In genomic region chr1:110345480-110345879, GRCh38 we compare ENCODE assay signal across 16 cellular contexts. TPM values are rescaled to one million over a fixed set of nuclear protein-coding genes. Genes with fewer than 3 reads are reported as not detected.
DNase-seq lines count a peak whose midpoint lies in the region; ATAC-seq and TF ChIP-seq lines count a peak whose summit lies in the region.
"Had no signal": no experiment of that assay in that cellular context is flagged by ENCODE, and none has a peak within 500 bp of the region (broad histone marks: within the 10 kb centered on the region; RNA-seq: fewer than 3 reads in every experiment).

No MANE protein-coding gene starts in this region.

- TF ChIP-seq CTCF in HEK293 (tag by site-specific recombination; IDR thresholded peaks at IDR 0.05) (no peak), natural killer cell (IDR thresholded peaks at IDR 0.05) (no peak)

- H3K4me3 ChIP-seq in HEK293 (ENCODE audit: low read depth, low read length), result no peak overlapping the region
- H3K4me3 ChIP-seq: pancreas, thoracic aorta had no signal

- no peak overlapping the region for H3K4me3 Mint-ChIP-seq in T-helper 1 cell treated with Interleukin-12 subunit alpha and Interleukin-12 subunit beta and Interleukin-4 antibody, amounts not matched to agents 30 μg/mL and 1 μg/mL, for 36 hours
- H3K4me3 Mint-ChIP-seq in activated naive CD8-positive, alpha-beta T cell, result peak overlapping the region; percentile 48
- H3K4me3 Mint-ChIP-seq in natural killer cell, result peak overlapping the region; percentile 21

- H3K9me3 Mint-ChIP-seq in T-helper 1 cell treated with Interleukin-12 subunit alpha and Interleukin-12 subunit beta and Interleukin-4 antibody, amounts not matched to agents 30 μg/mL and 1 μg/mL, for 36 hours, result no peaks in the 10 kb centered on the region
- no peaks in the 10 kb centered on the region for H3K9me3 Mint-ChIP-seq in activated naive CD8-positive, alpha-beta T cell (ENCODE audit: low read depth)
- H3K9me3 Mint-ChIP-seq in natural killer cell, result no peaks in the 10 kb centered on the region

- H3K27ac Mint-ChIP-seq in T-helper 1 cell treated with Interleukin-12 subunit alpha and Interleukin-12 subunit beta and Interleukin-4 antibody, amounts not matched to agents 30 μg/mL and 1 μg/mL, for 36 hours, result peak overlapping the region; percentile 16
- no peak overlapping the region for H3K27ac Mint-ChIP-seq in activated naive CD8-positive, alpha-beta T cell
- H3K27ac Mint-ChIP-seq in natural killer cell, result peak overlapping the region; percentile 63 to 74

- ATAC-seq in natural killer cell, result peak in 2 of 3 donors; percentile 35 to 52
- no peak for ATAC-seq in GM19324 (IDR thresholded peaks at IDR 0.05; ENCODE audit: low FRiP score, unreplicated experiment)
- no peak for ATAC-seq in HG02571 (IDR thresholded peaks at IDR 0.05; ENCODE audit: unreplicated experiment)
- ATAC-seq: pancreas, Right ventricle myocardium inferior had no signal

- no peaks in the 10 kb centered on the region for H3K27me3 Mint-ChIP-seq in T-helper 1 cell treated with Interleukin-12 subunit alpha and Interleukin-12 subunit beta and Interleukin-4 antibody, amounts not matched to agents 30 μg/mL and 1 μg/mL, for 36 hours (ENCODE audit: low read depth)
- no peaks in the 10 kb centered on the region for H3K27me3 Mint-ChIP-seq in activated naive CD8-positive, alpha-beta T cell
- no peaks in the 10 kb centered on the region for H3K27me3 Mint-ChIP-seq in natural killer cell (ENCODE audit: low read depth in 2 of 2)

- CTCF ChIA-PET in HEK293 (lab: Yijun Ruan, JAX), result no interaction called here

- no peak overlapping the region for H3K27ac ChIP-seq in HEK293 (ENCODE audit: extremely low read depth, low read depth, low read length)
- H3K27ac ChIP-seq: 22Rv1, brain microvascular endothelial cell, KMS-11, pancreas, thoracic aorta had no signal

- H3K9me3 ChIP-seq in HEK293 (ENCODE audit: control insufficient read depth, insufficient read depth, low read depth, low read length), result no peaks in the 10 kb centered on the region
- H3K9me3 ChIP-seq: pancreas, thoracic aorta had no signal

- intact Hi-C loops in natural killer cell (cut with micrococcal nuclease), result no loop called here

- H3K4me1 Mint-ChIP-seq in T-helper 1 cell treated with Interleukin-12 subunit alpha and Interleukin-12 subunit beta and Interleukin-4 antibody, amounts not matched to agents 30 μg/mL and 1 μg/mL, for 36 hours (ENCODE audit: low read depth), result peaks cover 76% of the 10 kb centered on the region
- peaks cover 92% of the 10 kb centered on the region for H3K4me1 Mint-ChIP-seq in activated naive CD8-positive, alpha-beta T cell (ENCODE audit: low read depth)
- H3K4me1 Mint-ChIP-seq in natural killer cell, result peaks cover 88 to 91% of the 10 kb centered on the region in 2 donors

- H3K36me3 Mint-ChIP-seq in T-helper 1 cell treated with Interleukin-12 subunit alpha and Interleukin-12 subunit beta and Interleukin-4 antibody, amounts not matched to agents 30 μg/mL and 1 μg/mL, for 36 hours (ENCODE audit: low read depth), result peaks cover 62% of the 10 kb centered on the region
- peaks cover 23% of the 10 kb centered on the region for H3K36me3 Mint-ChIP-seq in activated naive CD8-positive, alpha-beta T cell
- H3K36me3 Mint-ChIP-seq in natural killer cell, result peaks cover 10% of the 10 kb centered on the region

- POLR2A ChIA-PET in HEK293 (lab: Yijun Ruan, JAX), result no interaction called here

- DNase-seq in T-helper 1 cell (no peak), natural killer cell (no peak), NCI-H128 (lab: John Stamatoyannopoulos, UW; ENCODE audit: unreplicated experiment) (no peak)
- DNase-seq: brain microvascular endothelial cell; effector CD4-positive, alpha-beta T cell; NCI-H1930; pancreas had no signal

- H3K4me1 ChIP-seq in HEK293 (ENCODE audit: control insufficient read depth, insufficient read depth, low read length), result peaks cover 25% of the 10 kb centered on the region

- peaks cover 17 to 73% of the 10 kb centered on the region in 2 experiments; a peak in 2 of 3 replicates for H3K36me3 ChIP-seq in HEK293 (ENCODE audit: control insufficient read depth in 2 of 2, insufficient read depth in 1 of 2, low read length in 2 of 2)

TF ChIP-seq in HEK293, 187 proteins besides CTCF, POLR2A, EP300 and RAD21:
- TF ChIP-seq ZNF624 (tag by site-specific recombination; IDR thresholded peaks at IDR 0.05), result no peak
- TF ChIP-seq ZNF280C (tag by site-specific recombination; IDR thresholded peaks at IDR 0.05), result no peak
- TF ChIP-seq PRDM10 (tag by site-specific recombination; IDR thresholded peaks at IDR 0.05), result peak; percentile 88
- peak; percentile 65 for TF ChIP-seq PRDM1 (tag by site-specific recombination; IDR thresholded peaks at IDR 0.05)
- TF ChIP-seq ZFHX2 (tag by site-specific recombination; conservative IDR thresholded peaks at IDR 0.05), result no peak

RNA-seq across cellular contexts. Expression of gene RBM15, which starts 6.3 kb away (rescaled TPM):
- 100 to 1,000 TPM in 1 of 3 donors, 10 to 100 TPM in 2; 81.8 to 109 (median 87.0) TPM for total RNA-seq in natural killer cell

RNA-seq across cellular contexts. Expression of gene SLC16A4, which starts 45.3 kb away (rescaled TPM):
- total RNA-seq in natural killer cell, result under 1 TPM; 0.30 to 0.40 (median 0.34) TPM

Comparison
In these comparisons a context has a peak if more than half of its experiments do, and no peak if none do; other contexts are left out.
1. ATAC-seq: peak in natural killer cell (2 of 3); none in GM19324 (single experiment) and HG02571 (single experiment).